23 cellular contexts compared by ENCODE assay signal in the genomic region with DNA sequence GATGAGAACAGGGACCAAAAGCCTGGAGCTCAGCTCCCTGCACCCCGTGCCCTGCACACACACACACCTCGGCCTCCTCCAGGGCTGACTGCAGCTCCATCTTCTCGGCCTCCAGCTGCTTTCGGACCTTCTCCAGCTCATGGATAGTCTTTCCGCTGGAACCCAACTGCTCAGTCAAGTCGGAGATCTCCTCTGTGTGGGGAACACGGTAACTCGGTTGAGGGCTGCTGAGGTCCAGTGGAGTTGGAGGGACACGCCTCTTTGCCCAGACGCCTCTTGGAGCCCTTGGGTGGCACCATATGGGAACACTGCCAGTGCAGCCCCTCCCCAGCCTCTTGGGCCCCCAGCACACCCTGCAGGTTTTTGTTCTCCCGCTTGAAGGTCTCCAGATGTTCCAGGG. TPM values are rescaled to one million over a fixed set of nuclear protein-coding genes. Genes with fewer than 3 reads are reported as not detected.
"Had no signal": no experiment of that assay in that cellular context is flagged by ENCODE, and none has a peak within 500 bp of the region (broad histone marks: within the 10 kb centered on the region; RNA-seq: fewer than 3 reads in every experiment).

No MANE protein-coding gene starts in this region.

- H3K27ac ChIP-seq: HL-60, KMS-11, SJCRH30 had no signal

- H3K36me3 ChIP-seq: SJCRH30 had no signal

- H3K4me3 ChIP-seq: K562, SJCRH30 had no signal

- H3K9me3 ChIP-seq: SJCRH30 had no signal

- H3K9ac ChIP-seq: KMS-11 had no signal

- H3K4me2 ChIP-seq: KMS-11 had no signal

- DNase-seq: Kasumi-1, MM.1S, NCI-H1092 treated with DMSO at 0.1 percent for 48 hours, NCI-H1436, NCI-H187, NCI-H2029, NCI-H2081 treated with DMSO at 0.1 percent for 48 hours, NCI-H2171, NCI-H226, NCI-H446, NCI-H510A, NCI-H524 treated with DMSO at 0.1 percent for 48 hours, NCI-H69, NCI-H774, RPMI8226, SHP77 treated with DMSO at 0.1 percent for 48 hours, SJCRH30 had no signal

- ATAC-seq: K562, SK-N-SH treated with all-trans-retinoic acid at 6 μM for 48 hours had no signal

- H3K4me1 ChIP-seq: SJCRH30 had no signal

RNA-seq across cellular contexts. Expression of a gene that starts 8.7 kb away (rescaled TPM):
- total RNA-seq: K562, M059J, SJCRH30 had no signal
- polyA plus RNA-seq: IgD-negative memory B cell, K562 had no signal

RNA-seq across cellular contexts. Expression of a gene that starts 18.7 kb away (rescaled TPM):
- total RNA-seq: K562, M059J had no signal
- polyA plus RNA-seq: IgD-negative memory B cell, K562 had no signal

RNA-seq across cellular contexts. Expression of a gene that starts 40.0 kb away (rescaled TPM):
- total RNA-seq: K562, M059J had no signal

RNA-seq across cellular contexts. Expression of a gene that starts 44.2 kb away (rescaled TPM):
- total RNA-seq: K562, M059J, SJCRH30 had no signal
- polyA plus RNA-seq: IgD-negative memory B cell, K562 had no signal

RNA-seq across cellular contexts. Expression of a gene that starts 51.8 kb away (rescaled TPM):
- total RNA-seq: K562 had no signal
- polyA plus RNA-seq: IgD-negative memory B cell had no signal
